8 cellular contexts compared by ENCODE assay signal in the genomic region with DNA sequence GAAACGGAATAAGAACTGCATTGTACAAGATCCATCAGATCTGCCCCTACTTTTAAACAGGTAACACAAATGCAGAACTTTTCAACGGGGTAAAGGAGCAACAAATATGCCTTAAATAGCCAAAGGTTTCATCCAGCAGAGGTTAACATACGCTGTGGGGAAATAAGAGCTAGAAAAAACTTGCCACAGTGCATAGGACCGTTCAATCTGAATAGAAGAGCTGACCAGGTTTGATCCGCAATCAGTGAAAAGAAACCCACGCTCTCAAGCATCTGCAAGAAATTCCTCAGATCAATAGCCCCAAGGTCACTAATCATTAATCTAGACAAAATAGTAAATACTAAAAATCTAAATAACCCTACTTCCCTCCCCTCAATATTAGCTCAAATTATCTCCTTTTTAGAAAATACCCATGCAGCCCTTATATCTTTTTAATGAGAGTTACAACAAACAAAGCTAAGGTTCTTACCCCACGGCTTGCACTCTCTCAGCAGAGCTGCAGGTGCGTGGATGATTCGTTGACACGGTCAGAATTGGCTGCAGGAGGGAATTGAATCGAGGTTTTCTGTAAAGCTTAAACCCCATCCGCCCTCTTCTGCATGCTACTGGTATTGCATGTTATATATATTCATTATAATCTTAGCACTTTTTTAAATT. TPM values are rescaled to one million over a fixed set of nuclear protein-coding genes. Genes with fewer than 3 reads are reported as not detected.
DNase-seq lines count a peak whose midpoint lies in the region; ATAC-seq and TF ChIP-seq lines count a peak whose summit lies in the region.

Gene TLR10, minus strand, starts transcription at position 539 of the 657 bp plus-strand sequence. CDS start 7,400 bp downstream, outside the sequence.

- H3K27me3 Mint-ChIP-seq in WTC11 (ENCODE audit: low read depth), result peaks cover 2% of the 10 kb centered on the region; the same call in 1 of the 2 replicates

- no peaks in the 10 kb centered on the region for H4K20me1 ChIP-seq in BLaER1

- TF ChIP-seq CTCF in WTC11 (IDR thresholded peaks at IDR 0.05), result peak; percentile 58
- TF ChIP-seq CTCF in fibroblast of mammary gland (conservative IDR thresholded peaks at IDR 0.05; ENCODE audit: control insufficient read depth, insufficient read depth, low read depth, low read length), result peak; percentile 63
- TF ChIP-seq CTCF in neutrophil (IDR thresholded peaks at IDR 0.05), result peak; percentile 72

- H3K27ac Mint-ChIP-seq in WTC11, result no peak within 1 kb of the TSS

- peak within 1 kb of the TSS; percentile 26; the same call in 1 of the 2 replicates for H3K4me3 ChIP-seq in BLaER1
- no peak within 1 kb of the TSS for H3K4me3 ChIP-seq in fibroblast of mammary gland (ENCODE audit: control insufficient read depth, low read depth, low read length)
- peak within 1 kb of the TSS in 1 of 2 experiments; percentile 24 for H3K4me3 ChIP-seq in neutrophil (ENCODE audit: low read depth in 1 of 2, low read length in 1 of 2)

- H3K4me1 Mint-ChIP-seq in WTC11, result no peaks in the 10 kb centered on the region

- H3K36me3 ChIP-seq in BLaER1 (no peaks in the 10 kb centered on the region), neutrophil (no peaks in the 10 kb centered on the region)

- peak within 1 kb of the TSS; percentile 33; the same call in 1 of the 2 replicates for H3K27ac ChIP-seq in BLaER1
- H3K27ac ChIP-seq in neutrophil, result peak within 1 kb of the TSS; percentile 91

- H3K9me3 ChIP-seq in BLaER1, result no peaks in the 10 kb centered on the region
- no peaks in the 10 kb centered on the region for H3K9me3 ChIP-seq in neutrophil

- peaks cover 54% of the 10 kb centered on the region for H3K4me1 ChIP-seq in BLaER1
- H3K4me1 ChIP-seq in neutrophil (ENCODE audit: control insufficient read depth in 1 of 2, insufficient read depth in 1 of 2, low read depth in 1 of 2, low read length in 1 of 2), result peaks cover 44 to 59% of the 10 kb centered on the region in 2 experiments

- POLR2A ChIA-PET in WTC11 (lab: Charles Lee), result interaction anchor here (1.0 kb wide), 1 partner anchor 23 kb away, joined by 3 read pairs; no protein-coding TSS in a partner anchor

- H3K9me3 Mint-ChIP-seq in WTC11, result no peaks in the 10 kb centered on the region

- no peak within 1 kb of the TSS for H3K9ac ChIP-seq in BLaER1

- DNase-seq in NCI-H2029 (lab: John Stamatoyannopoulos, UW) (peak; percentile 37), WTC11 (ENCODE audit: low spot score) (peak; percentile 27), fibroblast of mammary gland (ENCODE audit: low read depth) (peak; percentile 58), NCI-H187 treated with DMSO at 0.1 percent for 48 hours (lab: John Stamatoyannopoulos, UW) (no peak)

- H3K27me3 ChIP-seq in BLaER1 (no peaks in the 10 kb centered on the region), neutrophil (no peaks in the 10 kb centered on the region)

- CTCF ChIA-PET in WTC11 (lab: Charles Lee), result interaction anchor here (0.5 to 5.7 kb wide), 25 partner anchors 8 to 1117 kb away, joined by 3 to 65 read pairs (median 4); no protein-coding TSS in a partner anchor

- H3K4me3 Mint-ChIP-seq in WTC11, result no peak within 1 kb of the TSS

- H3K36me3 Mint-ChIP-seq in WTC11, result no peaks in the 10 kb centered on the region

- peak within 1 kb of the TSS; percentile 73 for H3K4me2 ChIP-seq in BLaER1

- ATAC-seq in GM18511 (IDR thresholded peaks at IDR 0.05; ENCODE audit: unreplicated experiment) (peak; percentile 72), HG02885 (IDR thresholded peaks at IDR 0.05; ENCODE audit: poor library complexity, unreplicated experiment) (peak; percentile 72), WTC11 (peak; percentile 74)

TF ChIP-seq in WTC11, 78 proteins besides CTCF, POLR2A, EP300 and RAD21:
- TF ChIP-seq ZNF532 (CRISPR knock-in tag; IDR thresholded peaks at IDR 0.05; ENCODE audit: borderline replicate concordance) (no peak), NFYB (CRISPR knock-in tag; conservative IDR thresholded peaks at IDR 0.05; ENCODE audit: low read depth) (no peak), GRHL2 (CRISPR knock-in tag; IDR thresholded peaks at IDR 0.05; ENCODE audit: insufficient replicate concordance, severe bottlenecking) (no peak), ATF1 (CRISPR knock-in tag; IDR thresholded peaks at IDR 0.05) (no peak), IRF2 (CRISPR knock-in tag; IDR thresholded peaks at IDR 0.05; ENCODE audit: borderline replicate concordance, low read depth) (no peak), GABPB1 (CRISPR knock-in tag; IDR thresholded peaks at IDR 0.05) (no peak), ZNF121 (CRISPR knock-in tag; IDR thresholded peaks at IDR 0.05) (no peak), NR3C1 (CRISPR knock-in tag; conservative IDR thresholded peaks at IDR 0.05; ENCODE audit: low read depth) (no peak), ZNF396 (CRISPR knock-in tag; IDR thresholded peaks at IDR 0.05; ENCODE audit: borderline replicate concordance) (no peak), SOX15 (CRISPR knock-in tag; IDR thresholded peaks at IDR 0.05) (no peak), E2F1 (CRISPR knock-in tag; IDR thresholded peaks at IDR 0.05) (no peak), CBFB (CRISPR knock-in tag; IDR thresholded peaks at IDR 0.05; ENCODE audit: low read depth) (no peak), TCF7 (CRISPR knock-in tag; IDR thresholded peaks at IDR 0.05; ENCODE audit: low read depth) (no peak)
- TF ChIP-seq, protein P1, sequence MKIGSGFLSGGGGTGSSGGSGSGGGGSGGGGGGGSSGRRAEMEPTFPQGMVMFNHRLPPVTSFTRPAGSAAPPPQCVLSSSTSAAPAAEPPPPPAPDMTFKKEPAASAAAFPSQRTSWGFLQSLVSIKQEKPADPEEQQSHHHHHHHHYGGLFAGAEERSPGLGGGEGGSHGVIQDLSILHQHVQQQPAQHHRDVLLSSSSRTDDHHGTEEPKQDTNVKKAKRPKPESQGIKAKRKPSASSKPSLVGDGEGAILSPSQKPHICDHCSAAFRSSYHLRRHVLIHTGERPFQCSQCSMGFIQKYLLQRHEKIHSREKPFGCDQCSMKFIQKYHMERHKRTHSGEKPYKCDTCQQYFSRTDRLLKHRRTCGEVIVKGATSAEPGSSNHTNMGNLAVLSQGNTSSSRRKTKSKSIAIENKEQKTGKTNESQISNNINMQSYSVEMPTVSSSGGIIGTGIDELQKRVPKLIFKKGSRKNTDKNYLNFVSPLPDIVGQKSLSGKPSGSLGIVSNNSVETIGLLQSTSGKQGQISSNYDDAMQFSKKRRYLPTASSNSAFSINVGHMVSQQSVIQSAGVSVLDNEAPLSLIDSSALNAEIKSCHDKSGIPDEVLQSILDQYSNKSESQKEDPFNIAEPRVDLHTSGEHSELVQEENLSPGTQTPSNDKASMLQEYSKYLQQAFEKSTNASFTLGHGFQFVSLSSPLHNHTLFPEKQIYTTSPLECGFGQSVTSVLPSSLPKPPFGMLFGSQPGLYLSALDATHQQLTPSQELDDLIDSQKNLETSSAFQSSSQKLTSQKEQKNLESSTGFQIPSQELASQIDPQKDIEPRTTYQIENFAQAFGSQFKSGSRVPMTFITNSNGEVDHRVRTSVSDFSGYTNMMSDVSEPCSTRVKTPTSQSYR (CRISPR knock-in tag; IDR thresholded peaks at IDR 0.05), result no peak
- TF ChIP-seq, protein P2, sequence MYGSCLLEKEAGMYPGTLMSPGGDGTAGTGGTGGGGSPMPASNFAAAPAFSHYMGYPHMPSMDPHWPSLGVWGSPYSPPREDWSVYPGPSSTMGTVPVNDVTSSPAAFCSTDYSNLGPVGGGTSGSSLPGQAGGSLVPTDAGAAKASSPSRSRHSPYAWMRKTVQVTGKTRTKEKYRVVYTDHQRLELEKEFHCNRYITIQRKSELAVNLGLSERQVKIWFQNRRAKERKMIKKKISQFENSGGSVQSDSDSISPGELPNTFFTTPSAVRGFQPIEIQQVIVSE (CRISPR knock-in tag; IDR thresholded peaks at IDR 0.05; ENCODE audit: borderline replicate concordance), result no peak
TF ChIP-seq in WTC11: peak in this region for 0.

RNA-seq across cellular contexts. Expression of gene TLR10, which starts in this region (rescaled TPM):
- total RNA-seq in WTC11 (2021), result 0.30 TPM in 1 of 3 replicates, not detected in the others

Comparison
In these comparisons a context has a peak if more than half of its experiments do, and no peak if none do; other contexts are left out.
1. Peak in DNase-seq and ATAC-seq in WTC11; RNA of the gene not detected or under 1 TPM.